ENCODE assay signal across 17 cellular contexts in the genomic region with DNA sequence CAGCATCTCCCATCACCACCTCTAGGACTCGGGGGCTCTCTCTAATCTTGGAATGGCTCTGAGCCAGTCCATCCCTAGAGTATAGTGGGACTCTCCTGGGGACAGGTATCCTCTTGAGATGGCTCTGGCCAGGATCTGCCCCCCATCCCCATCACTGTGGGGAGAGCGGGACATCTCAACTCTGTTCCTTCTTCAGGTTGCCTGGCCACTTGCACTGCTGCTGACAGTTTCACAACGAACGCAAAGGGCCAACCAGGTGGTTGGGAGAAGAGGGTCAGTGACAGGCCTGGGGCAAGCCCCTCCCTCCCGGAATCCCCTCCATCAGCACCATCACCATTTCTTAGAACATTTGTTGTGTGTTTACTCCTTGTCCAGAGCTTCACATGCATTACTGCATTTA.
"Had no signal": no experiment of that assay in that cellular context is flagged by ENCODE, and none has a peak within 500 bp of the region (broad histone marks: within the 10 kb centered on the region; RNA-seq: fewer than 3 reads in every experiment).

No MANE protein-coding gene starts in this region.

- H3K36me3 Mint-ChIP-seq: naive B cell; stimulated activated effector memory CD8-positive, alpha-beta T cell treated with anti-CD3 and anti-CD28 coated beads, Interleukin-12 subunit alpha, Interleukin-12 subunit beta, amount 100 ng/mL, for 72 hours; type B pancreatic cell had no signal

- H3K27ac Mint-ChIP-seq: nephron; stimulated activated effector memory CD8-positive, alpha-beta T cell treated with anti-CD3 and anti-CD28 coated beads, Interleukin-12 subunit alpha, Interleukin-12 subunit beta, amount 100 ng/mL, for 72 hours; type B pancreatic cell had no signal

- H3K27ac ChIP-seq: coronary artery, suprapubic skin, thyroid gland, uterus had no signal

- H3K4me3 ChIP-seq: coronary artery, lung, smooth muscle cell, suprapubic skin, thyroid gland, uterus had no signal

- H3K4me1 ChIP-seq: thyroid gland, uterus had no signal

- DNase-seq: effector CD4-positive, alpha-beta T cell; foreskin melanocyte; left ventricle myocardium superior; mesenchymal stem cell; naive B cell; stimulated activated CD4-positive, alpha-beta T cell treated with anti-CD3 and anti-CD28 coated beads, Interleukin-4, amount 100 ng/mL, for 1 hour; stimulated activated CD8-positive, alpha-beta memory T cell treated with anti-CD3 and anti-CD28 coated beads, Interleukin-4, amount 100 ng/mL, for 48 hours; stimulated activated naive CD8-positive, alpha-beta T cell treated with anti-CD3 and anti-CD28 coated beads, Interleukin-15, Interleukin-2, amounts not matched to agents 100 U/mL and 50 U/mL, for 24 hours; thyroid gland had no signal

- H3K9me3 Mint-ChIP-seq: naive B cell; nephron; stimulated activated effector memory CD8-positive, alpha-beta T cell treated with anti-CD3 and anti-CD28 coated beads, Interleukin-12 subunit alpha, Interleukin-12 subunit beta, amount 100 ng/mL, for 72 hours; type B pancreatic cell had no signal

- H3K4me1 Mint-ChIP-seq: nephron had no signal

- H3K4me3 Mint-ChIP-seq: nephron; stimulated activated effector memory CD8-positive, alpha-beta T cell treated with anti-CD3 and anti-CD28 coated beads, Interleukin-12 subunit alpha, Interleukin-12 subunit beta, amount 100 ng/mL, for 72 hours; type B pancreatic cell had no signal

- H3K36me3 ChIP-seq: suprapubic skin, thyroid gland, uterus had no signal

- H3K9me3 ChIP-seq: suprapubic skin, thyroid gland, uterus had no signal

- H3K27me3 ChIP-seq: thyroid gland, uterus had no signal
